Comparison of ENCODE assay signal across 1 cellular context in the genomic region with DNA sequence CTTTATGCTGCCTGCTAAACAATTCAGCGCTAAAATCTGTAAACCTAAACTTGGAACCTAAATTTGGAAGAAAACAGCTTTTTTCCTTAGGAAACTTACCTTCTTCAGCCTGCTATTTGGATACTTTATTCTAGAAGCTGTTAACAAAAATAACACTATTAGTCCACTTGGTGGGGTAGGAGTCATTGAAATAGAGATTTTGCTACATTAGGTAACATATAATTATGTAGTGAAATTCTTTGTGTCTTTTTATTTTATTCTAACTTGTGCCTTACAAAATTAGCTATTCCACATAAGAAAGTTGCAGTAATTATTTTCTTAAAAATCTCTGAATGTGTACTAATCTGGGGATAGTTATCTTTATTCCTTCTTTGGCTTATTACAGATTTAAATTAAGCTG.
TF ChIP-seq lines count a peak whose summit lies in the region.

No MANE protein-coding gene starts in this region.

TF ChIP-seq in GM23338, 12 proteins besides CTCF, POLR2A, EP300 and RAD21 (continued from another document):
- TF ChIP-seq REST (IDR thresholded peaks at IDR 0.05; ENCODE audit: unreplicated experiment): no peak
- no peak for TF ChIP-seq CREB1 (CRISPR knock-in tag; IDR thresholded peaks at IDR 0.05; ENCODE audit: low read depth)
- no peak for TF ChIP-seq ZNF114 (CRISPR knock-in tag; IDR thresholded peaks at IDR 0.05)
- TF ChIP-seq JUNB (IDR thresholded peaks at IDR 0.05; ENCODE audit: unreplicated experiment): no peak
- no peak for TF ChIP-seq EZH2phosphoT487 (IDR thresholded peaks at IDR 0.05; ENCODE audit: unreplicated experiment)
- TF ChIP-seq, protein P1, sequence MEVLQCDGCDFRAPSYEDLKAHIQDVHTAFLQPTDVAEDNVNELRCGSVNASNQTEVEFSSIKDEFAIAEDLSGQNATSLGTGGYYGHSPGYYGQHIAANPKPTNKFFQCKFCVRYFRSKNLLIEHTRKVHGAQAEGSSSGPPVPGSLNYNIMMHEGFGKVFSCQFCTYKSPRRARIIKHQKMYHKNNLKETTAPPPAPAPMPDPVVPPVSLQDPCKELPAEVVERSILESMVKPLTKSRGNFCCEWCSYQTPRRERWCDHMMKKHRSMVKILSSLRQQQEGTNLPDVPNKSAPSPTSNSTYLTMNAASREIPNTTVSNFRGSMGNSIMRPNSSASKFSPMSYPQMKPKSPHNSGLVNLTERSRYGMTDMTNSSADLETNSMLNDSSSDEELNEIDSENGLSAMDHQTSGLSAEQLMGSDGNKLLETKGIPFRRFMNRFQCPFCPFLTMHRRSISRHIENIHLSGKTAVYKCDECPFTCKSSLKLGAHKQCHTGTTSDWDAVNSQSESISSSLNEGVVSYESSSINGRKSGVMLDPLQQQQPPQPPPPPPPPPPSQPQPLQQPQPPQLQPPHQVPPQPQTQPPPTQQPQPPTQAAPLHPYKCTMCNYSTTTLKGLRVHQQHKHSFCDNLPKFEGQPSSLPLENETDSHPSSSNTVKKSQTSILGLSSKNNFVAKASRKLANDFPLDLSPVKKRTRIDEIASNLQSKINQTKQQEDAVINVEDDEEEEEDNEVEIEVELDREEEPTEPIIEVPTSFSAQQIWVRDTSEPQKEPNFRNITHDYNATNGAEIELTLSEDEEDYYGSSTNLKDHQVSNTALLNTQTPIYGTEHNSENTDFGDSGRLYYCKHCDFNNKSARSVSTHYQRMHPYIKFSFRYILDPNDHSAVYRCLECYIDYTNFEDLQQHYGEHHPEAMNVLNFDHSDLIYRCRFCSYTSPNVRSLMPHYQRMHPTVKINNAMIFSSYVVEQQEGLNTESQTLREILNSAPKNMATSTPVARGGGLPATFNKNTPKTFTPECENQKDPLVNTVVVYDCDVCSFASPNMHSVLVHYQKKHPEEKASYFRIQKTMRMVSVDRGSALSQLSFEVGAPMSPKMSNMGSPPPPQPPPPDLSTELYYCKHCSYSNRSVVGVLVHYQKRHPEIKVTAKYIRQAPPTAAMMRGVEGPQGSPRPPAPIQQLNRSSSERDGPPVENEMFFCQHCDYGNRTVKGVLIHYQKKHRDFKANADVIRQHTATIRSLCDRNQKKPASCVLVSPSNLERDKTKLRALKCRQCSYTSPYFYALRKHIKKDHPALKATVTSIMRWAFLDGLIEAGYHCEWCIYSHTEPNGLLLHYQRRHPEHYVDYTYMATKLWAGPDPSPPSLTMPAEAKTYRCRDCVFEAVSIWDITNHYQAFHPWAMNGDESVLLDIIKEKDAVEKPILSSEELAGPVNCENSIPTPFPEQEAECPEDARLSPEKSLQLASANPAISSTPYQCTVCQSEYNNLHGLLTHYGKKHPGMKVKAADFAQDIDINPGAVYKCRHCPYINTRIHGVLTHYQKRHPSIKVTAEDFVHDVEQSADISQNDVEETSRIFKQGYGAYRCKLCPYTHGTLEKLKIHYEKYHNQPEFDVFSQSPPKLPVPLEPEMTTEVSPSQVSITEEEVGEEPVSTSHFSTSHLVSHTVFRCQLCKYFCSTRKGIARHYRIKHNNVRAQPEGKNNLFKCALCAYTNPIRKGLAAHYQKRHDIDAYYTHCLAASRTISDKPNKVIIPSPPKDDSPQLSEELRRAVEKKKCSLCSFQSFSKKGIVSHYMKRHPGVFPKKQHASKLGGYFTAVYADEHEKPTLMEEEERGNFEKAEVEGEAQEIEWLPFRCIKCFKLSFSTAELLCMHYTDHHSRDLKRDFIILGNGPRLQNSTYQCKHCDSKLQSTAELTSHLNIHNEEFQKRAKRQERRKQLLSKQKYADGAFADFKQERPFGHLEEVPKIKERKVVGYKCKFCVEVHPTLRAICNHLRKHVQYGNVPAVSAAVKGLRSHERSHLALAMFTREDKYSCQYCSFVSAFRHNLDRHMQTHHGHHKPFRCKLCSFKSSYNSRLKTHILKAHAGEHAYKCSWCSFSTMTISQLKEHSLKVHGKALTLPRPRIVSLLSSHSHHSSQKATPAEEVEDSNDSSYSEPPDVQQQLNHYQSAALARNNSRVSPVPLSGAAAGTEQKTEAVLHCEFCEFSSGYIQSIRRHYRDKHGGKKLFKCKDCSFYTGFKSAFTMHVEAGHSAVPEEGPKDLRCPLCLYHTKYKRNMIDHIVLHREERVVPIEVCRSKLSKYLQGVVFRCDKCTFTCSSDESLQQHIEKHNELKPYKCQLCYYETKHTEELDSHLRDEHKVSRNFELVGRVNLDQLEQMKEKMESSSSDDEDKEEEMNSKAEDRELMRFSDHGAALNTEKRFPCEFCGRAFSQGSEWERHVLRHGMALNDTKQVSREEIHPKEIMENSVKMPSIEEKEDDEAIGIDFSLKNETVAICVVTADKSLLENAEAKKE (CRISPR knock-in tag; IDR thresholded peaks at IDR 0.05): no peak
- TF ChIP-seq ZNF331 (CRISPR knock-in tag; IDR thresholded peaks at IDR 0.05; ENCODE audit: low read depth): no peak
- TF ChIP-seq POLR2AphosphoS5 (IDR thresholded peaks at IDR 0.05; ENCODE audit: low read depth): no peak
- TF ChIP-seq EZH2 (IDR thresholded peaks at IDR 0.05; ENCODE audit: low read depth, unreplicated experiment): no peak
